In genomic region chr2:229899604-229900003, GRCh38 we compare ENCODE assay signal across 23 cellular contexts.
"Had no signal": no experiment of that assay in that cellular context is flagged by ENCODE, and none has a peak within 500 bp of the region (broad histone marks: within the 10 kb centered on the region; RNA-seq: fewer than 3 reads in every experiment).

No MANE protein-coding gene starts in this region.

- H3K4me1 ChIP-seq: prostate gland, uterus had no signal

- H3K4me2 ChIP-seq: neural progenitor cell had no signal

- H3K27me3 ChIP-seq: body of pancreas, gastrocnemius medialis, heart left ventricle, neural progenitor cell, right atrium auricular region, tibial nerve, uterus had no signal

- H3K36me3 ChIP-seq: gastrocnemius medialis, left ventricle myocardium inferior, neural progenitor cell, prostate gland, right atrium auricular region, uterus had no signal

- H3K9me3 ChIP-seq: body of pancreas, gastrocnemius medialis, heart left ventricle, left ventricle myocardium inferior, prostate gland, right atrium auricular region, tibial nerve, uterus had no signal

- ATAC-seq: activated CD8-positive, alpha-beta memory T cell treated with anti-CD3 and anti-CD28 coated beads, Interleukin-2, amount 10 ng/mL, durations not matched to agents 7 days and 5 days; body of pancreas; gastrocnemius medialis; heart left ventricle; stimulated activated naive CD8-positive, alpha-beta T cell treated with anti-CD3 and anti-CD28 coated beads, Interleukin-15, Interleukin-2, amounts not matched to agents 100 U/mL and 50 U/mL, for 24 hours had no signal

- H3K4me3 ChIP-seq: body of pancreas, gastrocnemius medialis, heart left ventricle, left ventricle myocardium inferior, neural progenitor cell, prostate gland, right atrium auricular region, tibial nerve, uterus had no signal

- H3K4me3 Mint-ChIP-seq: activated CD8-positive, alpha-beta memory T cell treated with anti-CD3 and anti-CD28 coated beads, Interleukin-2, amount 10 ng/mL, durations not matched to agents 7 days and 5 days; activated naive CD8-positive, alpha-beta T cell treated with anti-CD3 and anti-CD28 coated beads, Interleukin-2, amount 10 ng/mL, durations not matched to agents 7 days and 5 days; neural progenitor cell had no signal

- H3K27ac Mint-ChIP-seq: activated CD8-positive, alpha-beta memory T cell treated with anti-CD3 and anti-CD28 coated beads, Interleukin-2, amount 10 ng/mL, durations not matched to agents 7 days and 5 days; activated naive CD8-positive, alpha-beta T cell treated with anti-CD3 and anti-CD28 coated beads, Interleukin-2, amount 10 ng/mL, durations not matched to agents 7 days and 5 days; neural progenitor cell had no signal

- H3K9me3 Mint-ChIP-seq: activated naive CD8-positive, alpha-beta T cell treated with anti-CD3 and anti-CD28 coated beads, Interleukin-2, amount 10 ng/mL, durations not matched to agents 7 days and 5 days; neural progenitor cell had no signal

- H3K27me3 Mint-ChIP-seq: activated CD8-positive, alpha-beta memory T cell treated with anti-CD3 and anti-CD28 coated beads, Interleukin-2, amount 10 ng/mL, durations not matched to agents 7 days and 5 days; activated naive CD8-positive, alpha-beta T cell treated with anti-CD3 and anti-CD28 coated beads, Interleukin-2, amount 10 ng/mL, durations not matched to agents 7 days and 5 days had no signal

- H3K27ac ChIP-seq: body of pancreas, gastrocnemius medialis, heart left ventricle, left ventricle myocardium inferior, neural progenitor cell, prostate gland, right atrium auricular region, tibial nerve, uterus, VCaP had no signal

- H2AFZ ChIP-seq: neural progenitor cell had no signal

- DNase-seq: activated CD4-positive, alpha-beta T cell treated with anti-CD3 and anti-CD28 coated beads for 1 hour; activated CD4-positive, alpha-beta T cell treated with anti-CD3 and anti-CD28 coated beads, Interleukin-2, amount 50 U/mL, for 48 hours; activated CD8-positive, alpha-beta memory T cell treated with anti-CD3 and anti-CD28 coated beads, Interleukin-2, amount 10 ng/mL, durations not matched to agents 7 days and 5 days; activated effector memory CD4-positive, alpha-beta T cell treated with anti-CD3 and anti-CD28 coated beads, Interleukin-2, amount 50 U/mL, for 16 hours; activated naive CD8-positive, alpha-beta T cell treated with anti-CD3 and anti-CD28 coated beads, Interleukin-2, amount 10 ng/mL, durations not matched to agents 7 days and 5 days; amygdala; body of pancreas; effector CD4-positive, alpha-beta T cell; gastrocnemius medialis; heart left ventricle; kidney glomerular epithelial cell; left ventricle myocardium inferior; mammary epithelial cell; stimulated activated CD4-positive, alpha-beta T cell treated with anti-CD3 and anti-CD28 coated beads, Interleukin-2, amount 100 ng/mL, for 24 hours; stimulated activated naive CD8-positive, alpha-beta T cell treated with anti-CD3 and anti-CD28 coated beads, Interleukin-15, Interleukin-2, amounts not matched to agents 100 U/mL and 50 U/mL, for 24 hours; substantia nigra; SW 1271; uterus had no signal

- H3K9ac ChIP-seq: neural progenitor cell had no signal
